In genomic region chr17:35097776-35098175, GRCh38 we compare ENCODE assay signal across 24 cellular contexts. TPM values are rescaled to one million over a fixed set of nuclear protein-coding genes. Genes with fewer than 3 reads are reported as not detected.
DNase-seq lines count a peak whose midpoint lies in the region; ATAC-seq, FAIRE-seq and TF ChIP-seq lines count a peak whose summit lies in the region.
"Had no signal": no experiment of that assay in that cellular context is flagged by ENCODE, and none has a peak within 500 bp of the region (broad histone marks: within the 10 kb centered on the region; RNA-seq: fewer than 3 reads in every experiment).

No MANE protein-coding gene starts in this region.

- no peak overlapping the region for H4K91ac ChIP-seq in H1 (replicated peaks; ENCODE audit: insufficient read length, low read length)
- H4K91ac ChIP-seq in neuronal stem cell (ENCODE audit: low read depth, low read length, poor library complexity), result no peak overlapping the region

- TF ChIP-seq EP300 in H1 (IDR thresholded peaks at IDR 0.05; ENCODE audit: borderline replicate concordance in 1 of 2, low read depth in 2 of 2, low read length in 2 of 2), result no peak

- POLR2A ChIA-PET in AG04450 (lab: Yijun Ruan, JAX), result no interaction called here
- POLR2A ChIA-PET in H1 (lab: Charles Lee; ENCODE audit: partially characterized antibody), result interaction anchor here (0.7 to 1.8 kb wide), 7 partner anchors 8 to 98 kb away, joined by 3 to 6 read pairs (median 3); no protein-coding TSS in a partner anchor
- POLR2A ChIA-PET in naive thymus-derived CD8-positive, alpha-beta T cell (lab: Charles Lee), result interaction anchor here (0.7 kb wide), 1 partner anchor 38 kb away, joined by 3 read pairs; no protein-coding TSS in a partner anchor

- H2BK5ac ChIP-seq in H1 (ENCODE audit: low read depth, low read length) (no peak overlapping the region; the same call in 1 of the 2 replicates), neuronal stem cell (ENCODE audit: low read length) (no peak overlapping the region)

- no peak overlapping the region for H4K5ac ChIP-seq in H1 (ENCODE audit: insufficient read length, low read depth, low read length)

- peak overlapping the region; percentile 21 for H3K27ac ChIP-seq in AG04450 (ENCODE audit: low read depth, low read length)
- no peak overlapping the region for H3K27ac ChIP-seq in GM23338 (ENCODE audit: low read depth)
- H3K27ac ChIP-seq in H1 (ENCODE audit: low read depth, low read length), result no peak overlapping the region
- no peak overlapping the region for H3K27ac ChIP-seq in neuronal stem cell (replicated peaks; ENCODE audit: low read length)
- H3K27ac ChIP-seq: HL-60 had no signal

- H2BK15ac ChIP-seq in H1 (ENCODE audit: low read length) (0 out of 2 replicates have a peak overlapping the region, but pooled peaks have one; percentile 92), neuronal stem cell (ENCODE audit: low read length) (no peak overlapping the region)

- no peak overlapping the region for H2BK20ac ChIP-seq in H1 (ENCODE audit: low read length)

- H3K4me1 ChIP-seq in GM23338 (ENCODE audit: insufficient read depth), result no peaks in the 10 kb centered on the region
- H3K4me1 ChIP-seq in H1 (replicated peaks in 1 of 4; ENCODE audit: control insufficient read depth in 3 of 4, insufficient read depth in 4 of 4, low read length in 3 of 4), result peaks cover 0 to 2% (median 0%) of the 10 kb centered on the region in 4 experiments; a peak in 1 of 7 replicates
- no peaks in the 10 kb centered on the region for H3K4me1 ChIP-seq in neuronal stem cell (ENCODE audit: control insufficient read depth in 2 of 2, insufficient read depth in 1 of 2, low read depth in 1 of 2, low read length in 2 of 2)
- H3K4me1 ChIP-seq: BE2C, Caco-2, HAP-1 had no signal

- H3K4me1 Mint-ChIP-seq in GM23338, result no peaks in the 10 kb centered on the region
- H3K4me1 Mint-ChIP-seq in naive thymus-derived CD8-positive, alpha-beta T cell, result peaks cover 0 to 5% (median 0%) of the 10 kb centered on the region in 4 donors

- no peak overlapping the region for H3K4me3 ChIP-seq in AG04450 (ENCODE audit: low read depth, low read length)
- no peak overlapping the region for H3K4me3 ChIP-seq in GM23338
- H3K4me3 ChIP-seq in H1 (ENCODE audit: extremely low read depth in 1 of 4, insufficient read depth in 2 of 4, low read depth in 3 of 4, low read length in 4 of 4), result no peak overlapping the region
- no peak overlapping the region for H3K4me3 ChIP-seq in neuronal stem cell (ENCODE audit: low read length in 2 of 2)
- H3K4me3 ChIP-seq: HAP-1, K562 had no signal

- FAIRE-seq in H1 (lab: Jason Lieb, UNC), result no peak
- FAIRE-seq: D721Med, GM12892, GM18507, K562 had no signal

- no peak overlapping the region for H3K23ac ChIP-seq in H1 (ENCODE audit: insufficient read length)
- no peak overlapping the region for H3K23ac ChIP-seq in neuronal stem cell (ENCODE audit: low read depth, low read length, poor library complexity)

- H2AK5ac ChIP-seq in H1 (ENCODE audit: low read depth, low read length) (0 out of 2 replicates have a peak overlapping the region, but pooled peaks have one; percentile 13), neuronal stem cell (ENCODE audit: low read depth, low read length) (no peak overlapping the region)

- TF ChIP-seq CTCF in AG04450 (IDR thresholded peaks at IDR 0.05; ENCODE audit: low read depth, low read length) (no peak), GM23338 (conservative IDR thresholded peaks at IDR 0.05; ENCODE audit: low read depth in 2 of 2) (no peak), H1 (IDR thresholded peaks at IDR 0.05; ENCODE audit: control extremely low read depth in 1 of 3, insufficient read depth in 1 of 3, low read depth in 1 of 3, low read length in 3 of 3) (no peak)

- H3K9me3 Mint-ChIP-seq in GM23338, result no peaks in the 10 kb centered on the region
- no peaks in the 10 kb centered on the region for H3K9me3 Mint-ChIP-seq in naive thymus-derived CD8-positive, alpha-beta T cell
- H3K9me3 Mint-ChIP-seq: CD4-positive, CD25-positive, alpha-beta regulatory T cell; CD8-positive, alpha-beta memory T cell had no signal

- no peak for DNase-seq in AG04450 (ENCODE audit: low read depth, low spot score)
- DNase-seq in GM23338 (ENCODE audit: low spot score), result no peak
- no peak for DNase-seq in H1 (ENCODE audit: low read depth in 1 of 2, low spot score in 2 of 2)
- DNase-seq in neuronal stem cell (ENCODE audit: low spot score), result no peak
- no peak for DNase-seq in T-helper 2 cell
- DNase-seq in naive thymus-derived CD8-positive, alpha-beta T cell, result no peak
- no peak for DNase-seq in ecto neural progenitor cell (ENCODE audit: low spot score)
- DNase-seq: BE2C; C1 segment of cervical spinal cord; Caco-2; CD4-positive, CD25-positive, alpha-beta regulatory T cell; CD8-positive, alpha-beta memory T cell; GDM1; GOT3; IMR-90 had no signal

- H3K27me3 ChIP-seq in AG04450 (ENCODE audit: control insufficient read depth, insufficient read depth, low read length) (no peaks in the 10 kb centered on the region), GM23338 (ENCODE audit: insufficient read depth) (no peaks in the 10 kb centered on the region), H1 (replicated peaks in 1 of 4; ENCODE audit: control insufficient read depth in 3 of 4, extremely low read depth in 1 of 4, insufficient read depth in 3 of 4, low read length in 3 of 4) (no peaks in the 10 kb centered on the region), neuronal stem cell (ENCODE audit: control insufficient read depth in 3 of 3, insufficient read depth in 3 of 3, low read depth in 1 of 3, low read length in 3 of 3) (no peaks in the 10 kb centered on the region)
- H3K27me3 ChIP-seq: BE2C had no signal

- H3K27me3 Mint-ChIP-seq in GM23338 (ENCODE audit: insufficient read depth, low read depth, poor library complexity), result peaks cover 3% of the 10 kb centered on the region
- no peaks in the 10 kb centered on the region for H3K27me3 Mint-ChIP-seq in naive thymus-derived CD8-positive, alpha-beta T cell
- H3K27me3 Mint-ChIP-seq: CD4-positive, CD25-positive, alpha-beta regulatory T cell; CD8-positive, alpha-beta memory T cell had no signal

- H3K79me1 ChIP-seq in H1 (ENCODE audit: low read depth, low read length), result no peaks in the 10 kb centered on the region
- no peaks in the 10 kb centered on the region for H3K79me1 ChIP-seq in neuronal stem cell (ENCODE audit: low read depth, low read length)

- 88% methylated on average over 2 of the region's 2 CpGs; no CpG with 5 or more reads in 1 of the 2 experiments for WGBS in H1 (ENCODE audit: extremely low coverage in 1 of 2, insufficient coverage in 1 of 2, insufficient read length in 1 of 2, insufficient replicate concordance in 2 of 2, low coverage in 1 of 2, low lambda C conversion rate in 2 of 2, missing lambda C conversion rate in 1 of 2), 2 experiments
- no CpG with 5 or more reads among the region's 2 CpGs for WGBS in neuronal stem cell (ENCODE audit: extremely low coverage in 2 of 2, insufficient read length in 2 of 2, insufficient replicate concordance in 1 of 2), 2 donors

- H3K9me3 ChIP-seq in AG04450 (ENCODE audit: control insufficient read depth, insufficient read depth, low read length) (no peaks in the 10 kb centered on the region), H1 (ENCODE audit: insufficient read depth in 2 of 2, low read depth in 1 of 2, low read length in 1 of 2) (no peaks in the 10 kb centered on the region), neuronal stem cell (replicated peaks in 1 of 2; ENCODE audit: control insufficient read depth in 2 of 2, insufficient read depth in 1 of 2, low read depth in 1 of 2, low read length in 2 of 2) (peaks cover 0 to 2% of the 10 kb centered on the region in 2 donors)
- H3K9me3 ChIP-seq: BE2C, Caco-2, HAP-1 had no signal

- H3K9ac ChIP-seq in H1 (replicated peaks in 1 of 4; ENCODE audit: extremely low read depth in 1 of 4, low read depth in 3 of 4, low read length in 3 of 4) (no peak overlapping the region; a peak in 1 of 7 replicates), neuronal stem cell (ENCODE audit: low read depth, low read length, poor library complexity) (peak overlapping the region; percentile 12)

- H3K18ac ChIP-seq in H1 (ENCODE audit: extremely low read depth, low read length) (no peak overlapping the region), neuronal stem cell (ENCODE audit: low read length) (peak overlapping the region; percentile 35)

- no peaks in the 10 kb centered on the region for H3K9me2 ChIP-seq in GM23338 (ENCODE audit: insufficient read depth)

- H3K4me3 Mint-ChIP-seq in GM23338, result no peak overlapping the region
- H3K4me3 Mint-ChIP-seq in naive thymus-derived CD8-positive, alpha-beta T cell, result no peak overlapping the region
- H3K4me3 Mint-ChIP-seq: CD4-positive, CD25-positive, alpha-beta regulatory T cell; CD8-positive, alpha-beta memory T cell had no signal

- ATAC-seq in GM23338, result no peak
- ATAC-seq in naive thymus-derived CD8-positive, alpha-beta T cell, result no peak
- ATAC-seq: K562 had no signal

- H3F3A ChIP-seq in GM23338 (replicated peaks; ENCODE audit: low read depth), result no peaks in the 10 kb centered on the region

- H4K20me1 ChIP-seq in GM23338 (replicated peaks; ENCODE audit: insufficient read depth) (no peaks in the 10 kb centered on the region), H1 (replicated peaks in 1 of 2; ENCODE audit: control insufficient read depth in 1 of 2, insufficient read depth in 2 of 2, low read length in 2 of 2) (no peaks in the 10 kb centered on the region)

- H3K4ac ChIP-seq in H1 (replicated peaks; ENCODE audit: insufficient read length, low read depth, low read length), result no peak overlapping the region
- no peak overlapping the region for H3K4ac ChIP-seq in neuronal stem cell (ENCODE audit: low read length)

- CTCF ChIA-PET in AG04450 (lab: Charles Lee) (interaction anchor here (1.7 kb wide), 1 partner anchor 8 kb away, joined by 7 read pairs; no protein-coding TSS in a partner anchor), H1 (lab: Charles Lee; ENCODE audit: partially characterized antibody) (no interaction called here)

- H3K27ac Mint-ChIP-seq in GM23338, result peak overlapping the region; percentile 50; the same call in 1 of the 2 replicates
- peak overlapping the region in 1 of 10 donors; percentile 63 for H3K27ac Mint-ChIP-seq in naive thymus-derived CD8-positive, alpha-beta T cell

- peaks cover 18% of the 10 kb centered on the region for H3K36me3 Mint-ChIP-seq in GM23338 (ENCODE audit: low read depth)
- H3K36me3 Mint-ChIP-seq in naive thymus-derived CD8-positive, alpha-beta T cell, result peaks cover 0 to 36% (median 4%) of the 10 kb centered on the region in 3 donors

- H2BK12ac ChIP-seq in H1 (ENCODE audit: low read depth, low read length) (no peak overlapping the region), neuronal stem cell (ENCODE audit: low read length) (no peak overlapping the region)

- H2BK120ac ChIP-seq in H1 (replicated peaks; ENCODE audit: low read depth, low read length), result no peak overlapping the region
- H2BK120ac ChIP-seq in neuronal stem cell (ENCODE audit: low read depth, low read length), result no peak overlapping the region

- H3K23me2 ChIP-seq in H1 (ENCODE audit: low read depth, low read length), result no peaks in the 10 kb centered on the region

- no peak for TF ChIP-seq RAD21 in H1 (IDR thresholded peaks at IDR 0.05 in 1 of 2, conservative IDR thresholded peaks at IDR 0.05 in 1 of 2; ENCODE audit: low read depth in 2 of 2, low read length in 2 of 2)

- H4K8ac ChIP-seq in H1 (ENCODE audit: extremely low read depth, insufficient read depth, low read length), result no peak overlapping the region
- no peak overlapping the region for H4K8ac ChIP-seq in neuronal stem cell (ENCODE audit: low read depth, low read length)

- H3K79me2 ChIP-seq in GM23338 (replicated peaks; ENCODE audit: insufficient read depth) (no peaks in the 10 kb centered on the region), H1 (ENCODE audit: control insufficient read depth in 1 of 2, insufficient read depth in 2 of 2, low read length in 2 of 2) (no peaks in the 10 kb centered on the region)

- H2AFZ ChIP-seq in GM23338 (no peak overlapping the region), H1 (ENCODE audit: low read length) (no peak overlapping the region), neuronal stem cell (ENCODE audit: low read length) (no peak overlapping the region)

- H3K4me2 ChIP-seq in GM23338, result no peak overlapping the region
- H3K4me2 ChIP-seq in H1 (ENCODE audit: insufficient read depth in 1 of 2, low read depth in 2 of 2, low read length in 2 of 2), result no peak overlapping the region
- no peak overlapping the region for H3K4me2 ChIP-seq in neuronal stem cell (ENCODE audit: insufficient read depth, low read length, poor library complexity, severe bottlenecking)

- no peak for TF ChIP-seq POLR2A in H1 (IDR thresholded peaks at IDR 0.05; ENCODE audit: control extremely low read depth in 1 of 2, low read depth in 2 of 2, low read length in 2 of 2)

- no peak overlapping the region for H3K56ac ChIP-seq in H1 (replicated peaks; ENCODE audit: insufficient read length, low read depth, low read length)

- no peak overlapping the region for H3K14ac ChIP-seq in H1 (ENCODE audit: insufficient read length)
- H3K14ac ChIP-seq in neuronal stem cell (ENCODE audit: low read length), result no peak overlapping the region

- H3K36me3 ChIP-seq in GM23338 (ENCODE audit: insufficient read depth) (no peaks in the 10 kb centered on the region), H1 (ENCODE audit: control insufficient read depth in 2 of 4, insufficient read depth in 4 of 4, low read length in 3 of 4) (peaks cover 0 to 5% (median 4%) of the 10 kb centered on the region in 4 experiments; a peak in 4 of 8 replicates), neuronal stem cell (replicated peaks in 1 of 2; ENCODE audit: control insufficient read depth in 2 of 2, insufficient read depth in 2 of 2, low read length in 2 of 2) (peaks cover 19 to 48% of the 10 kb centered on the region in 2 donors)

RNA-seq across cellular contexts. Expression of gene RAD51D, which starts 21.9 kb away (rescaled TPM):
- polyA plus RNA-seq in AG04450 (2011; rRNA removed), result 14.3 and 15.1 TPM in 2 replicates
- polyA minus RNA-seq in AG04450 (2011; rRNA and poly(A)+ RNA removed), result 15.9 and 18.3 TPM in 2 replicates
- 11.0 and 13.2 TPM in 2 replicates for total RNA-seq in GM23338 (2014; rRNA removed; shearing (Covaris generic))
- 5.9 and 7.3 TPM in 2 replicates for polyA plus RNA-seq in GM23338 (2016; fragmentation: Nextera tagmentation; extraction: Ambion mirVana)
- total RNA-seq in H1 (2021; fragmentation: NEBNext Ultra II Directional; extraction: Animal tissue kit (Norgen Biotek cat#: 25700)), result 12.9 and 13.7 TPM in 2 replicates
- 9.2 and 10.2 TPM in 2 replicates for polyA plus RNA-seq in H1 (2011; rRNA removed)
- polyA plus RNA-seq in H1 (2011; cell fraction: cytosol; rRNA removed), result 10.3 TPM
- polyA plus RNA-seq in H1 (2011; cell fraction: nucleus; rRNA removed), result 15.0 TPM
- polyA plus RNA-seq in H1 (2012, experiment 1 of 2), result 9.7 to 13.1 TPM (median 11.8 TPM) in 4 replicates
- polyA plus RNA-seq in H1 (2012, experiment 2 of 2), result 8.7 TPM
- polyA plus RNA-seq in H1 (2013, experiment 1 of 2), result 6.7 TPM
- polyA plus RNA-seq in H1 (2013, experiment 2 of 2), result 6.4 TPM
- polyA minus RNA-seq in H1 (2011; rRNA and poly(A)+ RNA removed), result 15.8 and 17.3 TPM in 2 replicates
- 6.9 TPM for polyA minus RNA-seq in H1 (2011; cell fraction: cytosol; rRNA and poly(A)+ RNA removed)
- polyA minus RNA-seq in H1 (2011; cell fraction: nucleus; rRNA and poly(A)+ RNA removed), result 18.8 TPM
- polyA plus RNA-seq in neuronal stem cell (2013, experiment 1 of 2), result 7.1 TPM
- 6.6 TPM for polyA plus RNA-seq in neuronal stem cell (2013, experiment 2 of 2)
- total RNA-seq in naive thymus-derived CD8-positive, alpha-beta T cell, result 10 to 100 TPM; 23.5 to 28.7 TPM
- polyA plus RNA-seq in naive thymus-derived CD8-positive, alpha-beta T cell, result 10 to 100 TPM in 1 of 3 donors, 1 to 10 TPM in 2; 6.5 to 13.6 (median 8.4) TPM

RNA-seq across cellular contexts. Expression of gene FNDC8, which starts 23.6 kb away (rescaled TPM):
- 0.09 TPM in 1 of 2 replicates, not detected in the other for polyA plus RNA-seq in AG04450 (2011; rRNA removed)
- not detected in 2 replicates for polyA minus RNA-seq in AG04450 (2011; rRNA and poly(A)+ RNA removed)
- not detected in 2 replicates for total RNA-seq in GM23338 (2014; rRNA removed; shearing (Covaris generic))
- not detected in 2 replicates for polyA plus RNA-seq in GM23338 (2016; fragmentation: Nextera tagmentation; extraction: Ambion mirVana)
- total RNA-seq in H1 (2021; fragmentation: NEBNext Ultra II Directional; extraction: Animal tissue kit (Norgen Biotek cat#: 25700)), result not detected in 2 replicates
- not detected in 2 replicates for polyA plus RNA-seq in H1 (2011; rRNA removed)
- not detected for polyA plus RNA-seq in H1 (2011; cell fraction: cytosol; rRNA removed)
- polyA plus RNA-seq in H1 (2011; cell fraction: nucleus; rRNA removed), result not detected
- polyA plus RNA-seq in H1 (2012, experiment 1 of 2), result 0.29 TPM in 1 of 4 replicates, not detected in the others
- polyA plus RNA-seq in H1 (2012, experiment 2 of 2), result not detected
- not detected for polyA plus RNA-seq in H1 (2013, experiment 1 of 2)
- not detected for polyA plus RNA-seq in H1 (2013, experiment 2 of 2)
- not detected in 2 replicates for polyA minus RNA-seq in H1 (2011; rRNA and poly(A)+ RNA removed)
- not detected for polyA minus RNA-seq in H1 (2011; cell fraction: cytosol; rRNA and poly(A)+ RNA removed)
- polyA minus RNA-seq in H1 (2011; cell fraction: nucleus; rRNA and poly(A)+ RNA removed), result not detected
- not detected for polyA plus RNA-seq in neuronal stem cell (2013, experiment 1 of 2)
- polyA plus RNA-seq in neuronal stem cell (2013, experiment 2 of 2), result not detected
- total RNA-seq in naive thymus-derived CD8-positive, alpha-beta T cell, result not detected
- polyA plus RNA-seq in naive thymus-derived CD8-positive, alpha-beta T cell, result not detected
- total RNA-seq: A172; Caco-2; CD4-positive, CD25-positive, alpha-beta regulatory T cell; Daoy; HT1080; IMR-90; K562 had no signal
- polyA plus RNA-seq: CD4-positive, CD25-positive, alpha-beta regulatory T cell; CD8-positive, alpha-beta memory T cell; IMR-90 had no signal

RNA-seq across cellular contexts. Expression of gene RFFL, which starts 34.3 kb away (rescaled TPM):
- 11.0 and 14.4 TPM in 2 replicates for polyA plus RNA-seq in AG04450 (2011; rRNA removed)
- polyA minus RNA-seq in AG04450 (2011; rRNA and poly(A)+ RNA removed), result 46.9 and 71.1 TPM in 2 replicates
- total RNA-seq in GM23338 (2014; rRNA removed; shearing (Covaris generic)), result 22.2 and 29.2 TPM in 2 replicates
- 4.1 and 6.4 TPM in 2 replicates for polyA plus RNA-seq in GM23338 (2016; fragmentation: Nextera tagmentation; extraction: Ambion mirVana)
- total RNA-seq in H1 (2021; fragmentation: NEBNext Ultra II Directional; extraction: Animal tissue kit (Norgen Biotek cat#: 25700)), result 20.0 and 24.5 TPM in 2 replicates
- 14.0 and 14.2 TPM in 2 replicates for polyA plus RNA-seq in H1 (2011; rRNA removed)
- 15.8 TPM for polyA plus RNA-seq in H1 (2011; cell fraction: cytosol; rRNA removed)
- 12.2 TPM for polyA plus RNA-seq in H1 (2011; cell fraction: nucleus; rRNA removed)
- polyA plus RNA-seq in H1 (2012, experiment 1 of 2), result 11.0 to 22.6 TPM (median 16.2 TPM) in 4 replicates
- polyA plus RNA-seq in H1 (2012, experiment 2 of 2), result 5.9 TPM
- polyA plus RNA-seq in H1 (2013, experiment 1 of 2), result 9.1 TPM
- 10.2 TPM for polyA plus RNA-seq in H1 (2013, experiment 2 of 2)
- 55.6 and 57.5 TPM in 2 replicates for polyA minus RNA-seq in H1 (2011; rRNA and poly(A)+ RNA removed)
- polyA minus RNA-seq in H1 (2011; cell fraction: cytosol; rRNA and poly(A)+ RNA removed), result 25.6 TPM
- polyA minus RNA-seq in H1 (2011; cell fraction: nucleus; rRNA and poly(A)+ RNA removed), result 11.8 TPM
- 8.5 TPM for polyA plus RNA-seq in neuronal stem cell (2013, experiment 1 of 2)
- 9.3 TPM for polyA plus RNA-seq in neuronal stem cell (2013, experiment 2 of 2)
- total RNA-seq in naive thymus-derived CD8-positive, alpha-beta T cell, result 10 to 100 TPM; 69.1 to 70.1 TPM
- polyA plus RNA-seq in naive thymus-derived CD8-positive, alpha-beta T cell, result 10 to 100 TPM; 30.8 to 39.7 (median 31.9) TPM

RNA-seq across cellular contexts. Expression of gene NLE1, which starts 44.3 kb away (rescaled TPM):
- polyA plus RNA-seq in AG04450 (2011; rRNA removed) (10.5 and 14.0 TPM in 2 replicates), GM23338 (2016; fragmentation: Nextera tagmentation; extraction: Ambion mirVana) (16.6 and 17.9 TPM in 2 replicates), H1 (2011; rRNA removed) (50.4 and 67.7 TPM in 2 replicates)
- polyA minus RNA-seq in AG04450 (2011; rRNA and poly(A)+ RNA removed), result 17.1 and 18.3 TPM in 2 replicates
- total RNA-seq in GM23338 (2014; rRNA removed; shearing (Covaris generic)), result 54.8 and 66.4 TPM in 2 replicates
- 50.1 and 51.5 TPM in 2 replicates for total RNA-seq in H1 (2021; fragmentation: NEBNext Ultra II Directional; extraction: Animal tissue kit (Norgen Biotek cat#: 25700))
- polyA plus RNA-seq in H1 (2011; cell fraction: cytosol; rRNA removed), result 62.4 TPM
- polyA plus RNA-seq in H1 (2011; cell fraction: nucleus; rRNA removed), result 85.8 TPM
- 33.3 to 45.0 TPM (median 40.7 TPM) in 4 replicates for polyA plus RNA-seq in H1 (2012, experiment 1 of 2)
- polyA plus RNA-seq in H1 (2012, experiment 2 of 2), result 46.0 TPM
- 28.5 TPM for polyA plus RNA-seq in H1 (2013, experiment 1 of 2)
- 25.9 TPM for polyA plus RNA-seq in H1 (2013, experiment 2 of 2)
- 58.1 and 72.0 TPM in 2 replicates for polyA minus RNA-seq in H1 (2011; rRNA and poly(A)+ RNA removed)
- polyA minus RNA-seq in H1 (2011; cell fraction: cytosol; rRNA and poly(A)+ RNA removed), result 38.5 TPM
- polyA minus RNA-seq in H1 (2011; cell fraction: nucleus; rRNA and poly(A)+ RNA removed), result 61.1 TPM
- polyA plus RNA-seq in neuronal stem cell (2013, experiment 1 of 2), result 10.0 TPM
- 9.9 TPM for polyA plus RNA-seq in neuronal stem cell (2013, experiment 2 of 2)
- 10 to 100 TPM; 16.7 to 21.7 TPM for total RNA-seq in naive thymus-derived CD8-positive, alpha-beta T cell
- polyA plus RNA-seq in naive thymus-derived CD8-positive, alpha-beta T cell, result 1 to 10 TPM; 4.6 to 6.4 (median 5.3) TPM

RNA-seq across cellular contexts. Expression of gene UNC45B, which starts 49.8 kb away (rescaled TPM):
- polyA plus RNA-seq in AG04450 (2011; rRNA removed), result not detected in 2 replicates
- polyA minus RNA-seq in AG04450 (2011; rRNA and poly(A)+ RNA removed), result not detected in 2 replicates
- 0.03 and 0.04 TPM in 2 replicates for total RNA-seq in GM23338 (2014; rRNA removed; shearing (Covaris generic))
- polyA plus RNA-seq in GM23338 (2016; fragmentation: Nextera tagmentation; extraction: Ambion mirVana), result 0.16 TPM in 1 of 2 replicates, not detected in the other
- 0.15 and 0.23 TPM in 2 replicates for total RNA-seq in H1 (2021; fragmentation: NEBNext Ultra II Directional; extraction: Animal tissue kit (Norgen Biotek cat#: 25700))
- 0.06 and 0.11 TPM in 2 replicates for polyA plus RNA-seq in H1 (2011; rRNA removed)
- 0.09 TPM for polyA plus RNA-seq in H1 (2011; cell fraction: cytosol; rRNA removed)
- polyA plus RNA-seq in H1 (2011; cell fraction: nucleus; rRNA removed), result 0.19 TPM
- polyA plus RNA-seq in H1 (2012, experiment 1 of 2), result 0.10 to 0.25 TPM (median 0.13 TPM) in 4 replicates
- not detected for polyA plus RNA-seq in H1 (2012, experiment 2 of 2)
- 0.02 TPM for polyA plus RNA-seq in H1 (2013, experiment 1 of 2)
- polyA plus RNA-seq in H1 (2013, experiment 2 of 2), result 0.04 TPM
- 0.12 and 0.19 TPM in 2 replicates for polyA minus RNA-seq in H1 (2011; rRNA and poly(A)+ RNA removed)
- not detected for polyA minus RNA-seq in H1 (2011; cell fraction: cytosol; rRNA and poly(A)+ RNA removed)
- polyA minus RNA-seq in H1 (2011; cell fraction: nucleus; rRNA and poly(A)+ RNA removed), result not detected
- 0.03 TPM for polyA plus RNA-seq in neuronal stem cell (2013, experiment 1 of 2)
- 0.03 TPM for polyA plus RNA-seq in neuronal stem cell (2013, experiment 2 of 2)
- total RNA-seq in naive thymus-derived CD8-positive, alpha-beta T cell, result under 1 TPM; 0.36 TPM
- polyA plus RNA-seq in naive thymus-derived CD8-positive, alpha-beta T cell, result under 1 TPM; 0.15 to 0.59 (median 0.28) TPM
- total RNA-seq: A172; Caco-2; CD8-positive, alpha-beta memory T cell; Daoy; HT1080; IMR-90; K562 had no signal
- polyA plus RNA-seq: IMR-90, K562 had no signal
